Comparison of ENCODE assay signal across 8 cellular contexts in genomic region chr6:25278914-25279747, GRCh38. TPM values are rescaled to one million over a fixed set of nuclear protein-coding genes. Genes with fewer than 3 reads are reported as not detected.
A peak's percentile ranks its signal among the peaks of the same experiment; 100 is the strongest.
DNase-seq lines count a peak whose midpoint lies in the region; ATAC-seq, FAIRE-seq and TF ChIP-seq lines count a peak whose summit lies in the region.

Gene CARMIL1 (plus strand): TSS chr6:25279374. CDS start chr6:25279796, 422 bp downstream.

- H3K27ac ChIP-seq in astrocyte (ENCODE audit: low read depth, low read length) (peak within 1 kb of the TSS; percentile 68), hepatocyte (peak within 1 kb of the TSS; percentile 96), aorta (ENCODE audit: low read depth in 1 of 2, low read length in 2 of 2) (peak within 1 kb of the TSS; percentile 16 to 52)

- H3K4me3 ChIP-seq in astrocyte (ENCODE audit: insufficient read depth, low read depth, low read length): peak within 1 kb of the TSS; percentile 82
- peak within 1 kb of the TSS; percentile 74 for H3K4me3 ChIP-seq in hepatocyte
- H3K4me3 ChIP-seq in aorta (ENCODE audit: low read length in 2 of 2): peak within 1 kb of the TSS; percentile 81 to 92

- H3K27me3 ChIP-seq in astrocyte (ENCODE audit: insufficient read depth, low read length) (no peaks in the 10 kb centered on the region), hepatocyte (no peaks in the 10 kb centered on the region), aorta (ENCODE audit: control insufficient read depth in 1 of 2, insufficient read depth in 2 of 2, low read length in 1 of 2) (no peaks in the 10 kb centered on the region)

- in situ Hi-C loops in GM13976 (cut with MboI; ENCODE audit: low sequenced_read_pairs, unreplicated experiment): no loop called here

- H4K20me1 ChIP-seq in astrocyte (ENCODE audit: insufficient read depth, low read length) (no peaks in the 10 kb centered on the region), hepatocyte (ENCODE audit: insufficient read depth, poor library complexity, severe bottlenecking) (no peaks in the 10 kb centered on the region)

- no peaks in the 10 kb centered on the region for H3K9me2 ChIP-seq in hepatocyte (replicated peaks; ENCODE audit: insufficient read depth)

- H3K36me3 Mint-ChIP-seq in astrocyte (ENCODE audit: low read depth, unreplicated experiment): no peaks in the 10 kb centered on the region

- H3K4me1 ChIP-seq in astrocyte (ENCODE audit: insufficient read depth, low read length) (peaks cover 15% of the 10 kb centered on the region), hepatocyte (ENCODE audit: insufficient read depth) (peaks cover 22% of the 10 kb centered on the region), aorta (ENCODE audit: control insufficient read depth in 1 of 2, insufficient read depth in 2 of 2, low read length in 2 of 2) (no peaks in the 10 kb centered on the region)

- H3K4me1 Mint-ChIP-seq in astrocyte (ENCODE audit: low read depth, unreplicated experiment): peaks cover 12% of the 10 kb centered on the region

- H3K27ac Mint-ChIP-seq in astrocyte (ENCODE audit: unreplicated experiment): peak within 1 kb of the TSS; percentile 76

- H3K9me3 Mint-ChIP-seq in astrocyte (ENCODE audit: unreplicated experiment): no peaks in the 10 kb centered on the region

- H3K9ac ChIP-seq in astrocyte (ENCODE audit: low read length): peak within 1 kb of the TSS; percentile 89

- no peaks in the 10 kb centered on the region for H3K27me3 Mint-ChIP-seq in astrocyte (ENCODE audit: low read depth, unreplicated experiment)

- FAIRE-seq in astrocyte (lab: Jason Lieb, UNC): no peak

- no peaks in the 10 kb centered on the region for H3K9me3 ChIP-seq in astrocyte (ENCODE audit: insufficient read depth, low read depth, low read length)
- H3K9me3 ChIP-seq in hepatocyte (ENCODE audit: low read depth): no peaks in the 10 kb centered on the region
- H3K9me3 ChIP-seq in aorta (ENCODE audit: control insufficient read depth, low read length): no peaks in the 10 kb centered on the region

- TF ChIP-seq CTCF in GM13976 (IDR thresholded peaks at IDR 0.05; ENCODE audit: borderline replicate concordance, control extremely low read depth, extremely low read depth, insufficient read depth, missing control alignments) (peak; percentile 56), astrocyte (IDR thresholded peaks at IDR 0.05; ENCODE audit: insufficient read depth, low read depth, low read length) (peak; percentile 30), hepatocyte (IDR thresholded peaks at IDR 0.05; ENCODE audit: poor library complexity) (peak; percentile 85)

- no peaks in the 10 kb centered on the region for H3K36me3 ChIP-seq in astrocyte (ENCODE audit: insufficient read depth, low read length)
- no peaks in the 10 kb centered on the region for H3K36me3 ChIP-seq in hepatocyte (replicated peaks; ENCODE audit: insufficient read depth, low read depth)
- no peaks in the 10 kb centered on the region for H3K36me3 ChIP-seq in aorta (ENCODE audit: control insufficient read depth in 1 of 2, insufficient read depth in 2 of 2, low read length in 1 of 2)

- peak within 1 kb of the TSS; percentile 100 for H3K4me2 ChIP-seq in astrocyte (ENCODE audit: low read length)
- H3K4me2 ChIP-seq in hepatocyte: peak within 1 kb of the TSS; percentile 91

- peak within 1 kb of the TSS; percentile 95 for H3K4me3 Mint-ChIP-seq in astrocyte (ENCODE audit: unreplicated experiment)

- intact Hi-C loops in aorta (cut with DNase I): loop anchor here (2.0 to 5.0 kb wide), 4 partner anchors 83 to 278 kb away; no protein-coding TSS in a partner anchor

- H2AFZ ChIP-seq in astrocyte (ENCODE audit: low read depth, low read length) (peak within 1 kb of the TSS; percentile 95), hepatocyte (peak within 1 kb of the TSS; percentile 97)

- no peaks in the 10 kb centered on the region for H3K79me2 ChIP-seq in astrocyte (ENCODE audit: insufficient read depth, low read length)
- H3K79me2 ChIP-seq in hepatocyte: peaks cover 37% of the 10 kb centered on the region

- DNase-seq in GM13976 (ENCODE audit: low spot score) (peak; percentile 91), NCI-H1436 (lab: John Stamatoyannopoulos, UW) (peak; percentile 85), T-helper 2 cell (peak; percentile 26 to 66 (median 58)), astrocyte (ENCODE audit: low read depth) (peak; percentile 61), hepatocyte (ENCODE audit: low spot score) (peak; percentile 92), renal cortical epithelial cell (ENCODE audit: low read depth) (peak; percentile 64), aorta (peak; percentile 88 to 93)

- WGBS in hepatocyte (ENCODE audit: low lambda C conversion rate, missing lambda C conversion rate): 2% methylated on average over 54 of the region's 81 CpGs
- 0 to 1% methylated on average over 48 to 81 of the region's 81 CpGs for WGBS in aorta, 2 donors

- ATAC-seq in HG02763 (IDR thresholded peaks at IDR 0.05; ENCODE audit: unreplicated experiment) (peak; percentile 74), aorta (ENCODE audit: low FRiP score) (peak; percentile 92)

RNA-seq across cellular contexts. Expression of gene CARMIL1, which starts in this region (rescaled TPM):
- 19.1 and 21.3 TPM in 2 replicates for total RNA-seq in astrocyte
- total RNA-seq in hepatocyte: 37.3 and 40.6 TPM in 2 replicates
- polyA plus RNA-seq in hepatocyte: 15.5 and 19.5 TPM in 2 replicates
- 37.0 and 55.7 TPM in 2 replicates for total RNA-seq in renal cortical epithelial cell
- 10 to 100 TPM; 32.2 to 33.9 TPM for total RNA-seq in aorta
- 10 to 100 TPM; 22.3 to 30.9 TPM for polyA plus RNA-seq in aorta

Comparison
In these comparisons a context has a peak if more than half of its experiments do, and no peak if none do; other contexts are left out.
1. Peak in every context shown above with its lines: DNase-seq, ATAC-seq, H3K4me3 ChIP-seq and H3K27ac ChIP-seq.
2. CTCF ChIP-seq: peak in every context shown above with its lines; median percentile 85 in hepatocyte; 56 in GM13976; 30 in astrocyte.
3. H3K27ac ChIP-seq: peak in every context shown above with its lines; median percentile 96 in hepatocyte; 68 in astrocyte; 34 in aorta.